Comparison of ENCODE assay signal across 8 cellular contexts in genomic region chr5:68288756-68289134, GRCh38.
DNase-seq lines count a peak whose midpoint lies in the region; ATAC-seq, FAIRE-seq and TF ChIP-seq lines count a peak whose summit lies in the region.

No MANE protein-coding gene starts in this region.

- peak overlapping the region; percentile 29 to 55 (median 39) for H3K4me3 ChIP-seq in mammary epithelial cell (replicated peaks in 1 of 3; ENCODE audit: insufficient read depth in 1 of 3, low read depth in 2 of 3, low read length in 3 of 3)
- H3K4me3 ChIP-seq in HepG2 (replicated peaks in 1 of 3; ENCODE audit: insufficient read depth in 1 of 3, low read depth in 2 of 3, low read length in 3 of 3) = peak overlapping the region; percentile 62 to 76 (median 65)
- peak overlapping the region; percentile 81 for H3K4me3 ChIP-seq in thoracic aorta

- no TSS peak for BruUV-seq in mammary epithelial cell (replicated peaks; lab: Mats Ljungman, UMichigan)
- TSS peak; percentile 16 for BruUV-seq in HepG2 (replicated peaks; lab: Mats Ljungman, UMichigan)

- H3K27me3 ChIP-seq in mammary epithelial cell (ENCODE audit: insufficient read depth, low read length) (no peaks in the 10 kb centered on the region), HepG2 (ENCODE audit: control insufficient read depth in 1 of 2, insufficient read depth in 2 of 2, low read length in 2 of 2) (no peaks in the 10 kb centered on the region; a peak in 1 of 5 replicates), thoracic aorta (replicated peaks; ENCODE audit: insufficient read depth) (no peaks in the 10 kb centered on the region)

- no peak for TF ChIP-seq POLR2A in HepG2 (IDR thresholded peaks at IDR 0.05; ENCODE audit: insufficient read depth in 1 of 2, low read depth in 2 of 2, low read length in 2 of 2)

- ATAC-seq in GM19467 (IDR thresholded peaks at IDR 0.05; ENCODE audit: unreplicated experiment) (peak; percentile 8), HepG2 (peak; percentile 51), thoracic aorta (ENCODE audit: insufficient number of reproducible peaks, low FRiP score, low read depth) (no peak), GM18858 (IDR thresholded peaks at IDR 0.05; ENCODE audit: unreplicated experiment) (no peak)

- POLR2A ChIA-PET in HepG2 (lab: Yijun Ruan, JAX) = no interaction called here

- intact Hi-C loops in mammary epithelial cell (cut with micrococcal nuclease) = loop anchor here (1.0 to 5.0 kb wide), 3 partner anchors 269 to 599 kb away; no protein-coding TSS in a partner anchor
- intact Hi-C loops in HepG2 (cut with micrococcal nuclease; ENCODE audit: unreplicated experiment) = loop anchor here (1.0 kb wide), 1 partner anchor 108 kb away; no protein-coding TSS in a partner anchor

- TF ChIP-seq EP300 in Ishikawa (IDR thresholded peaks at IDR 0.05; ENCODE audit: borderline replicate concordance) (no peak), HepG2 (IDR thresholded peaks at IDR 0.05; ENCODE audit: low read depth in 2 of 2, low read length in 2 of 2) (no peak), HepG2 (CRISPR knock-in tag; IDR thresholded peaks at IDR 0.05; ENCODE audit: borderline replicate concordance) (no peak)

- peak overlapping the region; percentile 99 for H3K4me2 ChIP-seq in mammary epithelial cell (ENCODE audit: insufficient read depth, low read depth, low read length)
- peak overlapping the region; percentile 82 for H3K4me2 ChIP-seq in HepG2 (ENCODE audit: low read depth, low read length)

- no peak for FAIRE-seq in HepG2 (lab: Jason Lieb, UNC)

- peak overlapping the region; percentile 69 for H3K9ac ChIP-seq in mammary epithelial cell (ENCODE audit: insufficient read depth, low read length)
- peak overlapping the region; percentile 72 for H3K9ac ChIP-seq in HepG2 (ENCODE audit: insufficient read depth, low read depth, low read length)

- H3K79me2 ChIP-seq in mammary epithelial cell (ENCODE audit: insufficient read depth, low read length) (peaks cover 48% of the 10 kb centered on the region), HepG2 (ENCODE audit: insufficient read depth, low read length) (peaks cover 31% of the 10 kb centered on the region)

- dilution Hi-C loops in mammary epithelial cell (cut with HindIII; ENCODE audit: low sequenced_read_pairs) = no loop called here

- TF ChIP-seq CTCF in C4-2B (conservative IDR thresholded peaks at IDR 0.05) = no peak
- no peak for TF ChIP-seq CTCF in mammary epithelial cell (conservative IDR thresholded peaks at IDR 0.05 in 1 of 2, IDR thresholded peaks at IDR 0.05 in 1 of 2; ENCODE audit: extremely low read depth in 1 of 2, insufficient read depth in 1 of 2, low read depth in 1 of 2, low read length in 2 of 2)
- no peak for TF ChIP-seq CTCF in HepG2 (CRISPR knock-in tag; IDR thresholded peaks at IDR 0.05)
- TF ChIP-seq CTCF in thoracic aorta (IDR thresholded peaks at IDR 0.05) = no peak

- CTCF ChIA-PET in mammary epithelial cell (lab: Charles Lee; ENCODE audit: low non-redundant PET) = interaction anchor here (0.6 kb wide), 1 partner anchor 784 kb away, joined by 6 read pairs; no protein-coding TSS in a partner anchor
- CTCF ChIA-PET in HepG2 (lab: Yijun Ruan, JAX; ENCODE audit: low intra/inter-chr PET ratio, low total read pairs) = no interaction called here

- H3K9me3 ChIP-seq in mammary epithelial cell (replicated peaks; ENCODE audit: insufficient read depth, low read length) (no peaks in the 10 kb centered on the region), HepG2 (ENCODE audit: low read length) (no peaks in the 10 kb centered on the region), thoracic aorta (no peaks in the 10 kb centered on the region)

- H2AFZ ChIP-seq in mammary epithelial cell (ENCODE audit: low read depth, low read length) = peak overlapping the region; percentile 48
- H2AFZ ChIP-seq in HepG2 (ENCODE audit: low read length) = peak overlapping the region; percentile 16

- peak overlapping the region; percentile 97 for H3K27ac ChIP-seq in C4-2B
- peak overlapping the region; percentile 65 for H3K27ac ChIP-seq in mammary epithelial cell (ENCODE audit: insufficient read depth, low read depth, low read length)
- peak overlapping the region; percentile 71 for H3K27ac ChIP-seq in HepG2 (ENCODE audit: extremely low read length, insufficient read depth, low read length)
- peak overlapping the region; percentile 84 to 91 for H3K27ac ChIP-seq in thoracic aorta

- H4K20me1 ChIP-seq in mammary epithelial cell (ENCODE audit: insufficient read depth, low read length) = no peaks in the 10 kb centered on the region
- H4K20me1 ChIP-seq in HepG2 (ENCODE audit: insufficient read depth, low read length) = no peaks in the 10 kb centered on the region; the same call in 1 of the 2 replicates

- peaks cover 24% of the 10 kb centered on the region for H3K36me3 ChIP-seq in mammary epithelial cell (ENCODE audit: insufficient read depth, low read length)
- H3K36me3 ChIP-seq in HepG2 (replicated peaks in 1 of 2; ENCODE audit: control insufficient read depth in 1 of 2, insufficient read depth in 2 of 2, low read length in 2 of 2) = peaks cover 3 to 20% of the 10 kb centered on the region in 2 experiments; a peak in 4 of 5 replicates
- peaks cover 8% of the 10 kb centered on the region for H3K36me3 ChIP-seq in thoracic aorta

- no peak for TF ChIP-seq RAD21 in Ishikawa (IDR thresholded peaks at IDR 0.05; ENCODE audit: low read depth)
- no peak for TF ChIP-seq RAD21 in HepG2 (CRISPR knock-in tag; IDR thresholded peaks at IDR 0.05)

- H3K4me1 ChIP-seq in mammary epithelial cell (ENCODE audit: insufficient read depth, low read length) (peaks cover 50% of the 10 kb centered on the region), HepG2 (ENCODE audit: insufficient read depth, low read length) (peaks cover 68% of the 10 kb centered on the region), thoracic aorta (ENCODE audit: control insufficient read depth in 1 of 2, low read depth in 2 of 2) (peaks cover 41 to 65% of the 10 kb centered on the region in 2 donors)

- no peak for DNase-seq in mammary epithelial cell
- DNase-seq in HepG2 (ENCODE audit: low spot score) = no peak
- DNase-seq in thoracic aorta (ENCODE audit: low spot score) = no peak
- no peak for DNase-seq in NCI-H2107 (lab: John Stamatoyannopoulos, UW)

- 2% methylated on average over 8 of the region's 9 CpGs for WGBS in mammary epithelial cell (ENCODE audit: low coverage, missing lambda C conversion rate)
- 0% methylated on average over 9 of the region's 9 CpGs for WGBS in HepG2 (ENCODE audit: low lambda C conversion rate)

- in situ Hi-C loops in mammary epithelial cell (cut with MboI; ENCODE audit: low sequenced_read_pairs in 2 of 2) (loop anchor here (5.0 to 25.0 kb wide), 3 partner anchors 169 to 674 kb away; no protein-coding TSS in a partner anchor), HepG2 (cut with HindIII; ENCODE audit: extremely low pct_ligation_motif_present, low pct_unique_long_range_greater_than_20kb) (loop anchor here (5.0 kb wide), 1 partner anchor 169 kb away; no protein-coding TSS in a partner anchor)

TF ChIP-seq in Ishikawa, 13 proteins besides CTCF, POLR2A, EP300 and RAD21 (continues in another document):
- TF ChIP-seq NFIC (IDR thresholded peaks at IDR 0.05) (no peak), CEBPB (IDR thresholded peaks at IDR 0.05) (no peak), TEAD4 (IDR thresholded peaks at IDR 0.05) (no peak), CREB1 (IDR thresholded peaks at IDR 0.05; ENCODE audit: low read depth) (no peak), MAX (IDR thresholded peaks at IDR 0.05) (0 out of 2 replicates have a peak, but pooled peaks have one; percentile 3)

TF ChIP-seq in HepG2, 621 proteins besides CTCF, POLR2A, EP300 and RAD21 (continues in another document):
- TF ChIP-seq NFYB (CRISPR knock-in tag; IDR thresholded peaks at IDR 0.05) = no peak
- TF ChIP-seq NFAT5 (CRISPR knock-in tag; IDR thresholded peaks at IDR 0.05) = no peak
- no peak for TF ChIP-seq ZBTB37 (CRISPR knock-in tag; IDR thresholded peaks at IDR 0.05)

Comparison
In these comparisons a context has a peak if more than half of its experiments do, and no peak if none do; other contexts are left out.
1. ATAC-seq: peak in GM19467 (single experiment) and HepG2 (single experiment); none in thoracic aorta (single experiment) and GM18858 (single experiment).
2. Peak in every context shown above with its lines, with median percentiles within 50 percentile points of each other: H3K27ac ChIP-seq and H3K4me3 ChIP-seq.